In the genomic region with DNA sequence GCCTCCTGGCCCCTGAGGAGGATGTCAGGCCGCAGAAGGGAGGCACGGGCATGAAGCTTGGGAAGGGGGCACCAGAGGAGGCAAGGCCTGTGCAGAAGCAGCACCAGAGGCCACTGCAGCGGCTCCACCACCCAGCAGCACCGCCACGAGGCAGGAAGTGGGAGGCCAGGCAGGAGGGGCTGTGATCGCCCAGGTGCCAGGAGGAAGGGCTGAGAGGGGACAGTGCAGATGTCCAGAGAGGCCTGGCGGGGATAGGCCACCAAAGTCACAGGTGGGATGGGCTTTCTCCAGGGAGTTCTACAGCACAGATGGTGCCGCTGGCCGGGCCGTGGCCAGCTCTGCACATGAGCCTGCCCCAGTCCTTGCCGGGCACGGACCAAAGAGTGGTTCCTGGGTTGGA, we compare ENCODE assay signal across 1 cellular context.
TF ChIP-seq lines count a peak whose summit lies in the region.

No MANE protein-coding gene starts in this region.

TF ChIP-seq in GM23338, 12 proteins besides CTCF, POLR2A, EP300 and RAD21 (continued from another document):
- TF ChIP-seq STAT1 (IDR thresholded peaks at IDR 0.05; ENCODE audit: unreplicated experiment): no peak
TF ChIP-seq in GM23338: peak in this region for 0.
